ENCODE assay signal across 10 cellular contexts in the genomic region with DNA sequence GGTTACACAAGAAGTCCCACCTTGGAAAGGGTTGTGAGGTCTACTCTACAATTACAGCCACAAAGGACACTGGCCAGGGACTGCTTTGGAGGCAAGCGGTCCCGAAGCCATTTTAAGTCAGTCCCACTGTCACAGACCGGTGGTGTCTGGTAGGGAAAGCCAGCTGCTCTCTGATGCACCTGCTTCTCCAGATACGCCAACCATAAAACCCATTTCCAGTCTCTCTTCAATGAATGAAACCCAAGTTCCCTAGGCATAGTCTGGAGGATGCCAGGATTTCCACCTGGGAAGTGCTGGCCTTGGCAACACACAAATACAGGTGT. TPM values are rescaled to one million over a fixed set of nuclear protein-coding genes. Genes with fewer than 3 reads are reported as not detected.
DNase-seq lines count a peak whose midpoint lies in the region; ATAC-seq and TF ChIP-seq lines count a peak whose summit lies in the region.
"Had no signal": no experiment of that assay in that cellular context is flagged by ENCODE, and none has a peak within 500 bp of the region (broad histone marks: within the 10 kb centered on the region; RNA-seq: fewer than 3 reads in every experiment).

No MANE protein-coding gene starts in this region.

- H3K9me3 ChIP-seq in esophagus (ENCODE audit: control insufficient read depth in 2 of 2, insufficient read depth in 1 of 2, low read depth in 1 of 2, low read length in 1 of 2) = no peaks in the 10 kb centered on the region
- no peaks in the 10 kb centered on the region for H3K9me3 ChIP-seq in gastrocnemius medialis
- no peaks in the 10 kb centered on the region for H3K9me3 ChIP-seq in effector memory CD4-positive, alpha-beta T cell (ENCODE audit: control insufficient read depth, low read length)

- 92 to 99% methylated on average over 4 of the region's 4 CpGs for WGBS in esophagus, 2 donors

- DNase-seq in CD14-positive monocyte (ENCODE audit: low spot score) (no peak), NAMALWA (ENCODE audit: low spot score) (peak; percentile 37), gastrocnemius medialis (no peak), NOMO-1 (lab: John Stamatoyannopoulos, UW; ENCODE audit: unreplicated experiment in 2 of 2) (no peak)
- DNase-seq in effector memory CD4-positive, alpha-beta T cell = no peak
- DNase-seq: central memory CD4-positive, alpha-beta T cell; NCI-H1417 treated with DMSO at 0.1 percent for 48 hours had no signal

- in situ Hi-C loops in gastrocnemius medialis (cut with MboI; ENCODE audit: low sequenced_read_pairs in 4 of 4) = no loop called here

- H3K4me1 Mint-ChIP-seq in CD14-positive monocyte = peaks cover 43% of the 10 kb centered on the region

- no peak for TF ChIP-seq POLR2A in gastrocnemius medialis (IDR thresholded peaks at IDR 0.05)

- no peaks in the 10 kb centered on the region for H3K27me3 Mint-ChIP-seq in CD14-positive monocyte (ENCODE audit: low read depth in 3 of 3)

- H3K9me3 Mint-ChIP-seq in CD14-positive monocyte = no peaks in the 10 kb centered on the region

- H3K27me3 ChIP-seq in esophagus (ENCODE audit: control insufficient read depth in 1 of 2, insufficient read depth in 2 of 2, low read length in 2 of 2) (no peaks in the 10 kb centered on the region), gastrocnemius medialis (no peaks in the 10 kb centered on the region)
- no peaks in the 10 kb centered on the region for H3K27me3 ChIP-seq in effector memory CD4-positive, alpha-beta T cell (replicated peaks; ENCODE audit: control insufficient read depth, insufficient read depth, low read length, poor library complexity, severe bottlenecking)

- no peak for TF ChIP-seq CTCF in CD14-positive monocyte (IDR thresholded peaks at IDR 0.05)
- TF ChIP-seq CTCF in gastrocnemius medialis (IDR thresholded peaks at IDR 0.05 in 4 of 5, conservative IDR thresholded peaks at IDR 0.05 in 1 of 5) = no peak

- H3K36me3 Mint-ChIP-seq in CD14-positive monocyte = peaks cover 37 to 72% of the 10 kb centered on the region in 2 donors

- no peak overlapping the region for H3K4me3 ChIP-seq in esophagus (ENCODE audit: low read depth in 1 of 2, low read length in 2 of 2)
- no peak overlapping the region for H3K4me3 ChIP-seq in gastrocnemius medialis
- no peak overlapping the region for H3K4me3 ChIP-seq in effector memory CD4-positive, alpha-beta T cell (ENCODE audit: insufficient read depth, low read depth, low read length, poor library complexity, severe bottlenecking)

- H3K4me3 Mint-ChIP-seq in CD14-positive monocyte = no peak overlapping the region

- intact Hi-C loops in CD14-positive monocyte (cut with micrococcal nuclease) = no loop called here
- intact Hi-C loops in gastrocnemius medialis (cut with DNase I; ENCODE audit: low total_unique reads) = loop anchor here (5.0 kb wide), 1 partner anchor 33 kb away; a partner anchor contains a TSS

- ATAC-seq in gastrocnemius medialis (no peak), HG02678 (IDR thresholded peaks at IDR 0.05; ENCODE audit: unreplicated experiment) (no peak), GM21576 (IDR thresholded peaks at IDR 0.05; ENCODE audit: unreplicated experiment) (no peak)

- peak overlapping the region in 6 of 7 donors; percentile 19 to 77 (median 44) for H3K27ac Mint-ChIP-seq in CD14-positive monocyte

- H3K36me3 ChIP-seq in esophagus (ENCODE audit: control insufficient read depth in 2 of 2, insufficient read depth in 2 of 2, low read length in 1 of 2) = peaks cover 0 to 3% of the 10 kb centered on the region in 2 donors
- no peaks in the 10 kb centered on the region for H3K36me3 ChIP-seq in gastrocnemius medialis
- H3K36me3 ChIP-seq in effector memory CD4-positive, alpha-beta T cell (ENCODE audit: control insufficient read depth, insufficient read depth, low read length) = peaks cover 4% of the 10 kb centered on the region

- H3K4me1 ChIP-seq in esophagus (ENCODE audit: control insufficient read depth in 2 of 2, insufficient read depth in 2 of 2, low read length in 1 of 2) (peaks cover 14 to 28% of the 10 kb centered on the region in 2 donors), gastrocnemius medialis (peaks cover 21 to 23% of the 10 kb centered on the region in 2 donors)
- H3K4me1 ChIP-seq in effector memory CD4-positive, alpha-beta T cell (ENCODE audit: control insufficient read depth, insufficient read depth, low read length, poor library complexity, severe bottlenecking) = peaks cover 32% of the 10 kb centered on the region

- H3K27ac ChIP-seq in esophagus (ENCODE audit: low read depth in 2 of 2, low read length in 1 of 2) (peak overlapping the region; percentile 2 to 56), gastrocnemius medialis (peak overlapping the region in 3 of 4 donors; percentile 48 to 73 (median 73))
- H3K27ac ChIP-seq in effector memory CD4-positive, alpha-beta T cell (ENCODE audit: insufficient read depth, low read length, poor library complexity, severe bottlenecking) = no peak overlapping the region

RNA-seq across cellular contexts. Expression of a gene that starts 32.6 kb away (rescaled TPM):
- 1 to 10 TPM; 2.6 to 3.5 TPM for polyA plus RNA-seq in CD14-positive monocyte
- polyA plus RNA-seq in esophagus = under 1 TPM; 0.48 to 0.73 TPM
- total RNA-seq in gastrocnemius medialis = 1 to 10 TPM; 4.7 to 7.1 (median 5.1) TPM

RNA-seq across cellular contexts. Expression of a gene that starts 51.0 kb away (rescaled TPM):
- 10 to 100 TPM; 31.1 to 43.1 TPM for polyA plus RNA-seq in CD14-positive monocyte
- polyA plus RNA-seq in esophagus = 10 to 100 TPM; 24.2 to 28.3 TPM
- total RNA-seq in gastrocnemius medialis = 10 to 100 TPM; 28.0 to 83.2 (median 74.0) TPM
